31 cellular contexts compared by ENCODE assay signal in the genomic region with DNA sequence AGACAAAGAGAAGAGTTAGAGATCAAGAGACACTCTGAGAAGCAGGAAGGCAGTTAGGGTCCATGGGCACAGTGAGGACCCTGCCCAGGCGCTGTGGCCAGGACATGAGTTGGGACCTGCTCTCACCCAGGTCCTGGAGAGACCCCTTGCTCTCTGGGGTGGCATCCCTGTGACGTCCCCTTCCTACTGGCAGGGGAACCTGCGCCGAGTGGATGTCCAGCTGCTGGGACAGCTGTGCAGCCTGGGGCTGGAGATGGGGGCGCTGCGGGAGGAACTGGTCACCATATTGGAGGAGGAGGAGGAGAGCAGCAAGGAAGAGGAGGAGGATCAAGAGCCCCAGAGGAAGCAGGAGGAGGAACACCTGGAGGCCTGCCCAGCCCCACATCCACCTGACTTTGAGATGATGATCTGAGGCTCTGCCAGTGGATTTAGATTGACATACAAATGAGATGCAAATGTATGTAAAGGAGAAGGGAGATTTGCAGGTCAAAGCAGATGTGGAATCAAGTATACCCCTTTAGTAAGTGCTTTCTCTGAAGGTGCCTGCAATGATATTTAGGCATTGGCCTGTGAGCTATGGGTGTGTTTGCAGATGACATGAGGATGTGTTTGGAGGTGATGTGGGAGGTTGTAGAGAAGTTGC. TPM values are rescaled to one million over a fixed set of nuclear protein-coding genes. Genes with fewer than 3 reads are reported as not detected.
DNase-seq lines count a peak whose midpoint lies in the region; ATAC-seq and TF ChIP-seq lines count a peak whose summit lies in the region.
"Had no signal": no experiment of that assay in that cellular context is flagged by ENCODE, and none has a peak within 500 bp of the region (broad histone marks: within the 10 kb centered on the region; RNA-seq: fewer than 3 reads in every experiment).

No MANE protein-coding gene starts in this region.

- H3K27ac Mint-ChIP-seq in endothelial cell (ENCODE audit: unreplicated experiment): peak overlapping the region; percentile 19
- peak overlapping the region; percentile 1 for H3K27ac Mint-ChIP-seq in stimulated activated memory B cell treated with anti-CD40 and anti-IgM and Interleukin-4, amounts not matched to agents 10 μg/mL and 1 μg/mL and 100 μg/mL, for 72 hours
- H3K27ac Mint-ChIP-seq: nephron had no signal

- DNase-seq in activated T-cell treated with anti-CD3 and anti-CD28 coated beads, Interleukin-2, amount 50 U/mL, for 48 hours: peak; percentile 10 to 12
- no peak for DNase-seq in activated T-cell treated with anti-CD3 and anti-CD28 coated beads, Interleukin-2, amount 50 U/mL, for 1 hour
- peak; percentile 51 for DNase-seq in NAMALWA (ENCODE audit: low spot score)
- DNase-seq in endothelial cell (ENCODE audit: low spot score): no peak
- no peak for DNase-seq in midbrain (lab: John Stamatoyannopoulos, UW)
- DNase-seq in T-helper 9 cell: no peak
- DNase-seq: activated CD4-positive, alpha-beta T cell treated with anti-CD3 and anti-CD28 coated beads, Interleukin-2, amount 50 U/mL, for 1 hour; activated CD8-positive, alpha-beta memory T cell treated with anti-CD3 and anti-CD28 coated beads, Interleukin-2, amount 50 U/mL, for 4 hours; amygdala; BE2C; colonic mucosa; DMS53; gastrocnemius medialis; GDM1; GOT3; hypothalamus; mucosa of descending colon; NCI-H524 treated with DMSO at 0.1 percent for 48 hours; right cardiac atrium; SK-N-SH; tibial artery had no signal

- peaks cover 14% of the 10 kb centered on the region for H3K36me3 Mint-ChIP-seq in endothelial cell (ENCODE audit: low read depth, unreplicated experiment)
- no peaks in the 10 kb centered on the region for H3K36me3 Mint-ChIP-seq in stimulated activated memory B cell treated with anti-CD40 and anti-IgM and Interleukin-4, amounts not matched to agents 10 μg/mL and 1 μg/mL and 100 μg/mL, for 72 hours

- H3K9me3 Mint-ChIP-seq in endothelial cell (ENCODE audit: unreplicated experiment): no peaks in the 10 kb centered on the region
- no peaks in the 10 kb centered on the region for H3K9me3 Mint-ChIP-seq in stimulated activated memory B cell treated with anti-CD40 and anti-IgM and Interleukin-4, amounts not matched to agents 10 μg/mL and 1 μg/mL and 100 μg/mL, for 72 hours
- H3K9me3 Mint-ChIP-seq: nephron; stimulated activated naive CD8-positive, alpha-beta T cell treated with anti-CD3 and anti-CD28 coated beads, Interleukin-15, Interleukin-2, amounts not matched to agents 100 ng/mL and 50 ng/mL, for 24 hours had no signal

- H3K27me3 Mint-ChIP-seq in endothelial cell (ENCODE audit: unreplicated experiment): peaks cover 17% of the 10 kb centered on the region
- H3K27me3 Mint-ChIP-seq in stimulated activated memory B cell treated with anti-CD40 and anti-IgM and Interleukin-4, amounts not matched to agents 10 μg/mL and 1 μg/mL and 100 μg/mL, for 72 hours: no peaks in the 10 kb centered on the region

- ATAC-seq in stimulated activated memory B cell treated with anti-CD40 and anti-IgM and Interleukin-4, amounts not matched to agents 10 μg/mL and 1 μg/mL and 100 μg/mL, for 72 hours: no peak
- no peak for ATAC-seq in HG03045 (IDR thresholded peaks at IDR 0.05; ENCODE audit: unreplicated experiment)
- ATAC-seq: gastrocnemius medialis, mucosa of descending colon, right cardiac atrium had no signal

- H3K4me3 Mint-ChIP-seq in endothelial cell (ENCODE audit: unreplicated experiment): no peak overlapping the region
- H3K4me3 Mint-ChIP-seq in stimulated activated memory B cell treated with anti-CD40 and anti-IgM and Interleukin-4, amounts not matched to agents 10 μg/mL and 1 μg/mL and 100 μg/mL, for 72 hours: no peak overlapping the region
- H3K4me3 Mint-ChIP-seq: nephron; stimulated activated naive CD8-positive, alpha-beta T cell treated with anti-CD3 and anti-CD28 coated beads, Interleukin-15, Interleukin-2, amounts not matched to agents 100 ng/mL and 50 ng/mL, for 24 hours had no signal

- H3K4me1 Mint-ChIP-seq in endothelial cell (ENCODE audit: unreplicated experiment): peaks cover 12% of the 10 kb centered on the region
- H3K4me1 Mint-ChIP-seq in stimulated activated memory B cell treated with anti-CD40 and anti-IgM and Interleukin-4, amounts not matched to agents 10 μg/mL and 1 μg/mL and 100 μg/mL, for 72 hours: peaks cover 15% of the 10 kb centered on the region
- H3K4me1 Mint-ChIP-seq: nephron had no signal

- TF ChIP-seq CTCF in endothelial cell (IDR thresholded peaks at IDR 0.05; ENCODE audit: unreplicated experiment): no peak

RNA-seq across cellular contexts. Expression of a gene that starts 1.0 kb away (rescaled TPM):
- total RNA-seq in endothelial cell (ENCODE audit: unreplicated experiment): not detected
- total RNA-seq: A673; breast epithelium; colonic mucosa; esophagus muscularis mucosa; gastrocnemius medialis; HT1080; lower leg skin; mucosa of descending colon; right cardiac atrium; T-helper 2 cell treated with Interferon-gamma antibody and Interleukin-4, amounts not matched to agents 100 ng/mL and 5 ng/mL, for 36 hours had no signal

RNA-seq across cellular contexts. Expression of a gene that starts 4.2 kb away (rescaled TPM):
- 75.5 TPM for total RNA-seq in endothelial cell (ENCODE audit: unreplicated experiment)

RNA-seq across cellular contexts. Expression of a gene that starts 16.8 kb away (rescaled TPM):
- 10.7 TPM for total RNA-seq in endothelial cell (ENCODE audit: unreplicated experiment)
- total RNA-seq: HT1080 had no signal

RNA-seq across cellular contexts. Expression of a gene that starts 46.3 kb away (rescaled TPM):
- total RNA-seq in endothelial cell (ENCODE audit: unreplicated experiment): 25.0 TPM

RNA-seq across cellular contexts. Expression of a gene that starts 46.8 kb away (rescaled TPM):
- total RNA-seq in endothelial cell (ENCODE audit: unreplicated experiment): 15.2 TPM

Comparison
In these comparisons a context has a peak if more than half of its experiments do, and no peak if none do; other contexts are left out.
1. DNase-seq: peak in activated T-cell treated with anti-CD3 and anti-CD28 coated beads, Interleukin-2, amount 50 U/mL, for 48 hours (2 of 2) and NAMALWA (single experiment); none in activated T-cell treated with anti-CD3 and anti-CD28 coated beads, Interleukin-2, amount 50 U/mL, for 1 hour (single experiment), endothelial cell (single experiment), midbrain (single experiment) and T-helper 9 cell (single experiment).